32 cellular contexts compared by ENCODE assay signal in the genomic region with DNA sequence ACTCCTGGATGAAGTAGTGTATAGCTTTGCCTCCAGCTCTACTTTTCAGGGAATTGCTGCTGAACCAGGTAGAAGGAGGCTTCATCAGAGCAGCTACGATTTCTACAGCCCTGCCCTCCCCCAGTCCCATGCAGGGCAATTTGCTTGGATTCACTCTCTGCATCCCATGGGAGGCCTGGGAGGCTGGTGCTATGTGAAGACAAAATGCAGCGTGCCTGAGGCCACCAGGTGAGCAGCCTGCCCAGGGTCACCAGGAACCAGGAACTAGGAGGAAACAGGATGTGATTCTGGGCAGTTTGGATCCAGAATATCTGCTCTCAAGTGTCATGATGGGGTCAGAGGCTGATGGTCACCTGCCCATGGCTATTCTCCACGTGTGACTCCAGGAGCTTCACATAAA.
"Had no signal": no experiment of that assay in that cellular context is flagged by ENCODE, and none has a peak within 500 bp of the region (broad histone marks: within the 10 kb centered on the region; RNA-seq: fewer than 3 reads in every experiment).

No MANE protein-coding gene starts in this region.

- H3K27me3 ChIP-seq: body of pancreas had no signal

- H3K36me3 ChIP-seq: adrenal gland, esophagus squamous epithelium, gastroesophageal sphincter, WERI-Rb-1 had no signal

- H3K27ac ChIP-seq: adrenal gland, body of pancreas, epithelial cell of prostate, esophagus squamous epithelium, gastroesophageal sphincter, WERI-Rb-1 had no signal

- H3K27ac Mint-ChIP-seq: activated B cell treated with CpG ODN at 0.5 μM for 24 hours; activated CD4-positive, alpha-beta memory T cell treated with anti-CD3 and anti-CD28 coated beads for 36 hours; activated CD8-positive, alpha-beta memory T cell treated with anti-CD3 and anti-CD28 coated beads, Interleukin-2, amount 10 ng/mL, durations not matched to agents 7 days and 5 days; activated CD8-positive, alpha-beta T cell treated with anti-CD3 and anti-CD28 coated beads, Interleukin-2, amount 10 ng/mL, durations not matched to agents 7 days and 5 days; activated naive CD4-positive, alpha-beta T cell treated with anti-CD3 and anti-CD28 coated beads for 36 hours; activated naive CD4-positive, alpha-beta T cell treated with anti-CD3 and anti-CD28 coated beads, Interleukin-2, amount 50 U/mL, for 24 hours; activated naive CD8-positive, alpha-beta T cell treated with anti-CD3 and anti-CD28 coated beads for 36 hours; activated naive CD8-positive, alpha-beta T cell treated with anti-CD3 and anti-CD28 coated beads, Interleukin-2, amount 50 U/mL, for 24 hours; activated T-helper 1 cell treated with anti-CD3 and anti-CD28 coated beads, Interleukin-12 subunit alpha, Interleukin-12 subunit beta, Interleukin-2, Interleukin-4 antibody, amounts not matched to agents 30 ng/mL and 10 ng/mL and 1 ng/mL, durations not matched to agents 14 hours and 24 hours and 36 hours; activated T-helper 2 cell treated with anti-CD3 and anti-CD28 coated beads, Interferon-gamma antibody, Interleukin-2, Interleukin-4, amounts not matched to agents 10 μg/mL and 5 μg/mL and 100 μg/mL, durations not matched to agents 14 hours and 24 hours and 36 hours; effector memory CD8-positive, alpha-beta T cell had no signal

- H3K4me1 Mint-ChIP-seq: activated B cell treated with CpG ODN at 0.5 μM for 24 hours; activated CD8-positive, alpha-beta memory T cell treated with anti-CD3 and anti-CD28 coated beads, Interleukin-2, amount 10 ng/mL, durations not matched to agents 7 days and 5 days; activated naive CD4-positive, alpha-beta T cell treated with anti-CD3 and anti-CD28 coated beads, Interleukin-2, amount 50 U/mL, for 24 hours; activated naive CD8-positive, alpha-beta T cell treated with anti-CD3 and anti-CD28 coated beads for 36 hours; activated naive CD8-positive, alpha-beta T cell treated with anti-CD3 and anti-CD28 coated beads, Interleukin-2, amount 50 U/mL, for 24 hours had no signal

- H3K4me3 Mint-ChIP-seq: activated B cell treated with CpG ODN at 0.5 μM for 24 hours; activated CD4-positive, alpha-beta memory T cell treated with anti-CD3 and anti-CD28 coated beads for 36 hours; activated CD8-positive, alpha-beta memory T cell treated with anti-CD3 and anti-CD28 coated beads, Interleukin-2, amount 10 ng/mL, durations not matched to agents 7 days and 5 days; activated CD8-positive, alpha-beta T cell treated with anti-CD3 and anti-CD28 coated beads, Interleukin-2, amount 10 ng/mL, durations not matched to agents 7 days and 5 days; activated naive CD4-positive, alpha-beta T cell treated with anti-CD3 and anti-CD28 coated beads for 36 hours; activated naive CD4-positive, alpha-beta T cell treated with anti-CD3 and anti-CD28 coated beads, Interleukin-2, amount 50 U/mL, for 24 hours; activated naive CD8-positive, alpha-beta T cell treated with anti-CD3 and anti-CD28 coated beads for 36 hours; activated naive CD8-positive, alpha-beta T cell treated with anti-CD3 and anti-CD28 coated beads, Interleukin-2, amount 50 U/mL, for 24 hours; activated T-helper 1 cell treated with anti-CD3 and anti-CD28 coated beads, Interleukin-12 subunit alpha, Interleukin-12 subunit beta, Interleukin-2, Interleukin-4 antibody, amounts not matched to agents 30 ng/mL and 10 ng/mL and 1 ng/mL, durations not matched to agents 14 hours and 24 hours and 36 hours; effector memory CD8-positive, alpha-beta T cell had no signal

- ATAC-seq: activated CD4-positive, CD25-positive, alpha-beta regulatory T cell treated with anti-CD3 and anti-CD28 coated beads, Interleukin-2, amount 50 U/mL, for 24 hours; activated CD8-positive, alpha-beta memory T cell treated with anti-CD3 and anti-CD28 coated beads, Interleukin-2, amount 10 ng/mL, durations not matched to agents 7 days and 5 days; activated CD8-positive, alpha-beta T cell treated with anti-CD3 and anti-CD28 coated beads, Interleukin-2, amount 10 ng/mL, durations not matched to agents 7 days and 5 days; activated naive CD8-positive, alpha-beta T cell treated with anti-CD3 and anti-CD28 coated beads, Interleukin-2, amount 50 U/mL, for 24 hours; body of pancreas; effector memory CD8-positive, alpha-beta T cell; gastroesophageal sphincter had no signal

- H3K9me3 ChIP-seq: adrenal gland, body of pancreas, esophagus squamous epithelium, gastroesophageal sphincter had no signal

- H3K9me3 Mint-ChIP-seq: activated B cell treated with CpG ODN at 0.5 μM for 24 hours; activated CD4-positive, alpha-beta memory T cell treated with anti-CD3 and anti-CD28 coated beads for 36 hours; activated naive CD4-positive, alpha-beta T cell treated with anti-CD3 and anti-CD28 coated beads for 36 hours; activated naive CD4-positive, alpha-beta T cell treated with anti-CD3 and anti-CD28 coated beads, Interleukin-2, amount 50 U/mL, for 24 hours; activated naive CD8-positive, alpha-beta T cell treated with anti-CD3 and anti-CD28 coated beads for 36 hours; activated naive CD8-positive, alpha-beta T cell treated with anti-CD3 and anti-CD28 coated beads, Interleukin-2, amount 50 U/mL, for 24 hours; activated T-helper 1 cell treated with anti-CD3 and anti-CD28 coated beads, Interleukin-12 subunit alpha, Interleukin-12 subunit beta, Interleukin-2, Interleukin-4 antibody, amounts not matched to agents 30 ng/mL and 10 ng/mL and 1 ng/mL, durations not matched to agents 14 hours and 24 hours and 36 hours; activated T-helper 2 cell treated with anti-CD3 and anti-CD28 coated beads, Interferon-gamma antibody, Interleukin-2, Interleukin-4, amounts not matched to agents 10 μg/mL and 5 μg/mL and 100 μg/mL, durations not matched to agents 14 hours and 24 hours and 36 hours; effector memory CD8-positive, alpha-beta T cell had no signal

- H3K4me1 ChIP-seq: adrenal gland, body of pancreas, esophagus squamous epithelium, gastroesophageal sphincter had no signal

- H3K36me3 Mint-ChIP-seq: activated CD4-positive, alpha-beta memory T cell treated with anti-CD3 and anti-CD28 coated beads for 36 hours; activated CD8-positive, alpha-beta memory T cell treated with anti-CD3 and anti-CD28 coated beads, Interleukin-2, amount 10 ng/mL, durations not matched to agents 7 days and 5 days; activated naive CD4-positive, alpha-beta T cell treated with anti-CD3 and anti-CD28 coated beads, Interleukin-2, amount 50 U/mL, for 24 hours; activated naive CD8-positive, alpha-beta T cell treated with anti-CD3 and anti-CD28 coated beads for 36 hours had no signal

- DNase-seq: activated B cell treated with CpG ODN at 0.5 μM for 24 hours; activated CD4-positive, alpha-beta memory T cell treated with anti-CD3 and anti-CD28 coated beads for 36 hours; activated CD4-positive, alpha-beta T cell treated with anti-CD3 and anti-CD28 coated beads for 48 hours; activated CD4-positive, alpha-beta T cell treated with anti-CD3 and anti-CD28 coated beads, Interleukin-2, amount 50 U/mL, for 1 hour; activated CD8-positive, alpha-beta memory T cell treated with anti-CD3 and anti-CD28 coated beads, Interleukin-2, amount 10 ng/mL, durations not matched to agents 7 days and 5 days; activated CD8-positive, alpha-beta memory T cell treated with anti-CD3 and anti-CD28 coated beads, Interleukin-2, amount 50 U/mL, for 4 hours; activated CD8-positive, alpha-beta T cell treated with anti-CD3 and anti-CD28 coated beads, Interleukin-2, amount 10 ng/mL, durations not matched to agents 7 days and 5 days; activated effector memory CD4-positive, alpha-beta T cell treated with anti-CD3 and anti-CD28 coated beads, Interleukin-2, amount 50 U/mL, for 16 hours; activated naive CD4-positive, alpha-beta T cell treated with anti-CD3 and anti-CD28 coated beads for 36 hours; activated naive CD8-positive, alpha-beta T cell treated with anti-CD3 and anti-CD28 coated beads for 36 hours; activated naive CD8-positive, alpha-beta T cell treated with anti-CD3 and anti-CD28 coated beads, Interleukin-2, amount 50 U/mL, for 24 hours; activated T-cell treated with anti-CD3 and anti-CD28 coated beads, Interleukin-2, amount 50 U/mL, for 1 hour; activated T-cell treated with anti-CD3 and anti-CD28 coated beads, Interleukin-2, amount 50 U/mL, for 48 hours; adrenal gland; amygdala; body of pancreas; caudate nucleus; cortex of kidney; dermis blood vessel endothelial cell; effector CD4-positive, alpha-beta T cell; effector memory CD8-positive, alpha-beta T cell; esophagus squamous epithelium; foreskin melanocyte; T-helper 1 cell; T-helper 2 cell; WERI-Rb-1 had no signal

- H3K4me3 ChIP-seq: adrenal gland, body of pancreas, esophagus squamous epithelium, gastroesophageal sphincter had no signal
